Comparison of ENCODE assay signal across 12 cellular contexts in the genomic region with DNA sequence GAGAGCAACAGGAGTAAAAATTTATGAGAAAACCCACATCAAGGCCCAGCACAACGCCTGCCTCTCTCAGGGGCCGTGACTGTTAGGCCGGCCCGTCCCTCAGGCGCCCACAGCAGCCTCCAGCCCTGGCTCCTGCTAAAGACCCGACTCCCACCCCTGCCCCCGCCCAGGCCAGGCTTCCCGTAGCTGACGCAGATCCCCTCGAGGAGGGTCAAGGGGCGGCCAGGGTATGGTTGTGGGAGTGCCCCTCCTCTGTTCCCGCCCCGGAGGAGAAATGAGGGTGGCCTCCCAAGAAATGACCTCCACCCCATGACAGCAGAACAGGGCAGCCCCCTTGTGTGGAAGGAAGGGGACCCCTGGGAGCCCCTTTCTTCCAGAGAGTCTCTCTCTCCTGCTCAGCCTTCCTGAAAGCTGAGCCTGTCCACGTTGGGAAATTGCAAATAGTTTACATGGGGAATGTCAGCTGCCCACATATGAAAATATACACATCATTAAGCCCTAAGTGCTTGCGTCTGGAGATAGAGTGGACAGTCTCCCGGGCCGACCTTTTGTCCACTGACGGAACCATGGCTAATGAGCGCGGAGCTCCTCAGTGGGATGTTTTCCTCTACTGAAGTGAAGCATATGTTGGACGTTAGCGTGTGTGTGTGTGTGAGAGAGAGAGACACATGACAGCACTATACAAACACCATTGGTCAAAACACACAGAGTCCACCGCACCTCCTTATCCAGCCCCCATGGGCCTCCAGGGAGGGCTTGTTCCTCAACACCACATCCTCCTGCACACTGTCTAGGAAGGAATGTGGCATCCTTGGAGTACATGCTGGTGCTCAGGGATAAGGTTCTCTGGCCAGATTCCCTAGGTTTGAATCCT.
A peak's percentile ranks its signal among the peaks of the same experiment; 100 is the strongest.
DNase-seq lines count a peak whose midpoint lies in the region; ATAC-seq and TF ChIP-seq lines count a peak whose summit lies in the region.
"Had no signal": no experiment of that assay in that cellular context is flagged by ENCODE, and none has a peak within 500 bp of the region (broad histone marks: within the 10 kb centered on the region; RNA-seq: fewer than 3 reads in every experiment).

No MANE protein-coding gene starts in this region.

- peak; percentile 29 for ATAC-seq in Right ventricle myocardium inferior
- no peak for ATAC-seq in GM18520 (IDR thresholded peaks at IDR 0.05; ENCODE audit: unreplicated experiment)
- ATAC-seq: esophagus mucosa had no signal

- peak overlapping the region; percentile 23 for H3K27ac ChIP-seq in muscle layer of duodenum (ENCODE audit: low read length)

- in situ Hi-C loops in G401 (cut with HindIII; ENCODE audit: low sequenced_read_pairs), result no loop called here

- H3K36me3 ChIP-seq in muscle layer of duodenum (ENCODE audit: control insufficient read depth in 1 of 2, insufficient read depth in 2 of 2, low read length in 2 of 2), result no peaks in the 10 kb centered on the region

- no peaks in the 10 kb centered on the region for H3K9me3 ChIP-seq in muscle layer of duodenum (ENCODE audit: control insufficient read depth in 1 of 2, low read length in 2 of 2)

- no peak for TF ChIP-seq CTCF in fibroblast of the aortic adventitia (IDR thresholded peaks at IDR 0.05; ENCODE audit: insufficient read depth, low read length)

- peaks cover 8 to 26% of the 10 kb centered on the region in 2 donors for H3K4me1 ChIP-seq in muscle layer of duodenum (ENCODE audit: control insufficient read depth in 1 of 2, insufficient read depth in 2 of 2, low read length in 2 of 2)

- H3K4me3 ChIP-seq in fibroblast of the aortic adventitia (ENCODE audit: low read depth, low read length) (no peak overlapping the region), muscle layer of duodenum (ENCODE audit: low read depth in 1 of 2, low read length in 2 of 2) (no peak overlapping the region)

- H3K27me3 ChIP-seq in muscle layer of duodenum (ENCODE audit: low read depth, low read length), result no peaks in the 10 kb centered on the region

- intact Hi-C loops in Right ventricle myocardium inferior (cut with DNase I), result loop anchor here (2.0 kb wide), 1 partner anchor 43 kb away; no protein-coding TSS in a partner anchor
- intact Hi-C loops in cardiac septum (cut with DNase I), result no loop called here

- DNase-seq in Right ventricle myocardium inferior (ENCODE audit: missing footprints) (peak; percentile 70), cardiac septum (ENCODE audit: low spot score) (no peak), fibroblast of the aortic adventitia (ENCODE audit: low read depth) (peak; percentile 23), G401 (ENCODE audit: low spot score) (no peak), SW 1271 (lab: John Stamatoyannopoulos, UW) (no peak)
- DNase-seq in activated CD4-positive, alpha-beta T cell treated with anti-CD3 and anti-CD28 coated beads, Interleukin-2, amount 50 U/mL, for 1 hour, result no peak
- DNase-seq: activated T-cell treated with anti-CD3 and anti-CD28 coated beads, Interleukin-2, amount 50 U/mL, for 48 hours; NCI-H524; T-helper 2 cell had no signal

Comparison
In these comparisons a context has a peak if more than half of its experiments do, and no peak if none do; other contexts are left out.
1. DNase-seq: peak in Right ventricle myocardium inferior (single experiment) and fibroblast of the aortic adventitia (single experiment); none in cardiac septum (single experiment), activated CD4-positive, alpha-beta T cell treated with anti-CD3 and anti-CD28 coated beads, Interleukin-2, amount 50 U/mL, for 1 hour (single experiment), G401 (single experiment) and SW 1271 (0 of 2).